ENCODE assay signal across 14 cellular contexts in genomic region chr20:63475209-63475608, GRCh38. TPM values are rescaled to one million over a fixed set of nuclear protein-coding genes. Genes with fewer than 3 reads are reported as not detected.
DNase-seq lines count a peak whose midpoint lies in the region; ATAC-seq, FAIRE-seq and TF ChIP-seq lines count a peak whose summit lies in the region.
"Had no signal": no experiment of that assay in that cellular context is flagged by ENCODE, and none has a peak within 500 bp of the region (broad histone marks: within the 10 kb centered on the region; RNA-seq: fewer than 3 reads in every experiment).

No MANE protein-coding gene starts in this region.

- POLR2A ChIA-PET in H1 (lab: Charles Lee; ENCODE audit: partially characterized antibody), result interaction anchor here (1.4 to 1.8 kb wide), 2 partner anchors 10 to 12 kb away, joined by 4 to 10 read pairs; no protein-coding TSS in a partner anchor
- POLR2A ChIA-PET in T-cell (lab: Charles Lee), result no interaction called here

- H3K36me3 ChIP-seq in MG63, result no peaks in the 10 kb centered on the region
- no peaks in the 10 kb centered on the region for H3K36me3 ChIP-seq in H1 (ENCODE audit: control insufficient read depth in 2 of 4, insufficient read depth in 4 of 4, low read length in 3 of 4)
- H3K36me3 ChIP-seq: esophagus squamous epithelium had no signal

- no peak overlapping the region for H2BK15ac ChIP-seq in H1 (ENCODE audit: low read length)

- H3K27me3 ChIP-seq in MG63, result peaks cover 61% of the 10 kb centered on the region
- peaks cover 0 to 16% (median 5%) of the 10 kb centered on the region in 4 experiments; a peak in 4 of 7 replicates for H3K27me3 ChIP-seq in H1 (replicated peaks in 1 of 4; ENCODE audit: control insufficient read depth in 3 of 4, extremely low read depth in 1 of 4, insufficient read depth in 3 of 4, low read length in 3 of 4)

- no peaks in the 10 kb centered on the region for H3K36me3 Mint-ChIP-seq in activated CD4-positive, alpha-beta T cell treated with anti-CD3 and anti-CD28 coated beads, Interleukin-2, amount 10 ng/mL, durations not matched to agents 24 days and 14 days (ENCODE audit: low read depth)
- H3K36me3 Mint-ChIP-seq in neural crest cell (ENCODE audit: low read depth), result no peaks in the 10 kb centered on the region
- no peaks in the 10 kb centered on the region for H3K36me3 Mint-ChIP-seq in T-cell
- H3K36me3 Mint-ChIP-seq: mesothelial cell of epicardium had no signal

- no peak overlapping the region for H3K4me3 Mint-ChIP-seq in activated CD4-positive, alpha-beta T cell treated with anti-CD3 and anti-CD28 coated beads, Interleukin-2, amount 10 ng/mL, durations not matched to agents 24 days and 14 days
- peak overlapping the region; percentile 72 for H3K4me3 Mint-ChIP-seq in neural crest cell
- no peak overlapping the region for H3K4me3 Mint-ChIP-seq in T-cell
- H3K4me3 Mint-ChIP-seq: activated B cell treated with CpG ODN at 0.5 μM for 24 hours, mesothelial cell of epicardium had no signal

- intact Hi-C loops in activated CD4-positive, alpha-beta T cell treated with anti-CD3 and anti-CD28 coated beads, Interleukin-2, amount 10 ng/mL, durations not matched to agents 24 days and 14 days (cut with micrococcal nuclease), result no loop called here

- TF ChIP-seq EP300 in H1 (IDR thresholded peaks at IDR 0.05; ENCODE audit: borderline replicate concordance in 1 of 2, low read depth in 2 of 2, low read length in 2 of 2), result no peak

- H3K56ac ChIP-seq in H1 (replicated peaks; ENCODE audit: insufficient read length, low read depth, low read length), result no peak overlapping the region

- H3K27ac ChIP-seq in H1 (ENCODE audit: low read depth, low read length), result no peak overlapping the region
- H3K27ac ChIP-seq: esophagus squamous epithelium had no signal

- H3K23me2 ChIP-seq in H1 (ENCODE audit: low read depth, low read length), result peaks cover 6% of the 10 kb centered on the region; the same call in 1 of the 2 replicates

- no peak overlapping the region for H3K4ac ChIP-seq in H1 (replicated peaks; ENCODE audit: insufficient read length, low read depth, low read length)

- no peak overlapping the region for H2BK120ac ChIP-seq in H1 (replicated peaks; ENCODE audit: low read depth, low read length)

- no peak overlapping the region for H2BK5ac ChIP-seq in H1 (ENCODE audit: low read depth, low read length)

- H3K9me3 ChIP-seq in MG63 (no peaks in the 10 kb centered on the region), H1 (ENCODE audit: insufficient read depth in 2 of 2, low read depth in 1 of 2, low read length in 1 of 2) (no peaks in the 10 kb centered on the region)
- H3K9me3 ChIP-seq: esophagus squamous epithelium had no signal

- H3K9ac ChIP-seq in H1 (replicated peaks in 1 of 4; ENCODE audit: extremely low read depth in 1 of 4, low read depth in 3 of 4, low read length in 3 of 4), result no peak overlapping the region

- no peak overlapping the region for H2BK12ac ChIP-seq in H1 (ENCODE audit: low read depth, low read length)

- 35% methylated on average over 16 of the region's 16 CpGs; no CpG with 5 or more reads in 1 of the 2 experiments for WGBS in H1 (ENCODE audit: extremely low coverage in 1 of 2, insufficient coverage in 1 of 2, insufficient read length in 1 of 2, insufficient replicate concordance in 2 of 2, low coverage in 1 of 2, low lambda C conversion rate in 2 of 2, missing lambda C conversion rate in 1 of 2), 2 experiments

- no peak overlapping the region for H3K18ac ChIP-seq in H1 (ENCODE audit: extremely low read depth, low read length)

- no peak overlapping the region for H4K91ac ChIP-seq in H1 (replicated peaks; ENCODE audit: insufficient read length, low read length)

- H3K4me1 Mint-ChIP-seq in activated CD4-positive, alpha-beta T cell treated with anti-CD3 and anti-CD28 coated beads, Interleukin-2, amount 10 ng/mL, durations not matched to agents 24 days and 14 days, result no peaks in the 10 kb centered on the region
- H3K4me1 Mint-ChIP-seq in neural crest cell (peaks cover 2% of the 10 kb centered on the region), T-cell (peaks cover 0 to 8% (median 5%) of the 10 kb centered on the region in 3 donors)

- no peak overlapping the region for H2AK5ac ChIP-seq in H1 (ENCODE audit: low read depth, low read length)

- no peak overlapping the region for H3K4me3 ChIP-seq in MG63
- H3K4me3 ChIP-seq in H1 (ENCODE audit: extremely low read depth in 1 of 4, insufficient read depth in 2 of 4, low read depth in 3 of 4, low read length in 4 of 4), result no peak overlapping the region
- H3K4me3 ChIP-seq: esophagus squamous epithelium had no signal

- FAIRE-seq in H1 (lab: Jason Lieb, UNC), result peak; percentile 65

- CTCF ChIA-PET in H1 (lab: Charles Lee; ENCODE audit: partially characterized antibody), result interaction anchor here (0.7 to 2.0 kb wide), 4 partner anchors 9 to 252 kb away, joined by 3 to 9 read pairs (median 4); no protein-coding TSS in a partner anchor
- CTCF ChIA-PET in T-cell (lab: Charles Lee), result no interaction called here

- peak; percentile 71 for DNase-seq in activated CD4-positive, alpha-beta T cell treated with anti-CD3 and anti-CD28 coated beads, Interleukin-2, amount 10 ng/mL, durations not matched to agents 24 days and 14 days
- DNase-seq in activated CD4-positive, alpha-beta T cell treated with anti-CD3 and anti-CD28 coated beads, Interleukin-2, amount 50 U/mL, for 48 hours, result no peak
- DNase-seq in MG63, result peak; percentile 45
- no peak for DNase-seq in H1 (ENCODE audit: low read depth in 1 of 2, low spot score in 2 of 2)
- DNase-seq in neural crest cell (ENCODE audit: low read depth, low spot score), result no peak
- DNase-seq in DMS79 (lab: John Stamatoyannopoulos, UW), result no peak
- no peak for DNase-seq in T-cell
- DNase-seq in NCI-H524 (lab: John Stamatoyannopoulos, UW), result no peak
- DNase-seq: activated B cell treated with CpG ODN at 0.5 μM for 24 hours; esophagus squamous epithelium; Karpas-422; stimulated activated naive CD4-positive, alpha-beta T cell had no signal

- no peak overlapping the region for H2AFZ ChIP-seq in H1 (ENCODE audit: low read length)

- H3K4me2 ChIP-seq in H1 (ENCODE audit: insufficient read depth in 1 of 2, low read depth in 2 of 2, low read length in 2 of 2), result no peak overlapping the region

- no peak overlapping the region for H2BK20ac ChIP-seq in H1 (ENCODE audit: low read length)

- H3K4me1 ChIP-seq in H1 (replicated peaks in 1 of 4; ENCODE audit: control insufficient read depth in 3 of 4, insufficient read depth in 4 of 4, low read length in 3 of 4), result peaks cover 0 to 21% (median 8%) of the 10 kb centered on the region in 4 experiments; a peak in 6 of 7 replicates

- TF ChIP-seq RAD21 in H1 (IDR thresholded peaks at IDR 0.05 in 1 of 2, conservative IDR thresholded peaks at IDR 0.05 in 1 of 2; ENCODE audit: low read depth in 2 of 2, low read length in 2 of 2), result 0 out of 4 replicates have a peak, but pooled peaks of 1 of the 2 experiments have one; percentile 5

- H4K8ac ChIP-seq in H1 (ENCODE audit: extremely low read depth, insufficient read depth, low read length), result no peak overlapping the region; the same call in 1 of the 2 replicates

- H4K5ac ChIP-seq in H1 (ENCODE audit: insufficient read length, low read depth, low read length), result no peak overlapping the region

- TF ChIP-seq POLR2A in H1 (IDR thresholded peaks at IDR 0.05; ENCODE audit: control extremely low read depth in 1 of 2, low read depth in 2 of 2, low read length in 2 of 2), result no peak

- H3K23ac ChIP-seq in H1 (ENCODE audit: insufficient read length), result no peak overlapping the region

- TF ChIP-seq CTCF in H1 (IDR thresholded peaks at IDR 0.05; ENCODE audit: control extremely low read depth in 1 of 3, insufficient read depth in 1 of 3, low read depth in 1 of 3, low read length in 3 of 3) (no peak), neural crest cell (conservative IDR thresholded peaks at IDR 0.05) (no peak)

- H3K9me3 Mint-ChIP-seq in activated CD4-positive, alpha-beta T cell treated with anti-CD3 and anti-CD28 coated beads, Interleukin-2, amount 10 ng/mL, durations not matched to agents 24 days and 14 days, result no peaks in the 10 kb centered on the region
- H3K9me3 Mint-ChIP-seq in neural crest cell (no peaks in the 10 kb centered on the region), T-cell (no peaks in the 10 kb centered on the region)
- H3K9me3 Mint-ChIP-seq: activated B cell treated with CpG ODN at 0.5 μM for 24 hours, mesothelial cell of epicardium had no signal

- H3K79me1 ChIP-seq in H1 (ENCODE audit: low read depth, low read length), result peaks cover under 1% of the 10 kb centered on the region; the same call in 1 of the 2 replicates

- no peaks in the 10 kb centered on the region for H4K20me1 ChIP-seq in H1 (replicated peaks in 1 of 2; ENCODE audit: control insufficient read depth in 1 of 2, insufficient read depth in 2 of 2, low read length in 2 of 2)

- H3K14ac ChIP-seq in H1 (ENCODE audit: insufficient read length), result no peak overlapping the region

- ATAC-seq in T-cell (replicated peaks in 1 of 4), result no peak

- H3K27ac Mint-ChIP-seq in activated CD4-positive, alpha-beta T cell treated with anti-CD3 and anti-CD28 coated beads, Interleukin-2, amount 10 ng/mL, durations not matched to agents 24 days and 14 days, result no peak overlapping the region
- H3K27ac Mint-ChIP-seq in neural crest cell (ENCODE audit: unreplicated experiment) (no peak overlapping the region), T-cell (peak overlapping the region in 1 of 2 donors; percentile 31)
- H3K27ac Mint-ChIP-seq: activated B cell treated with CpG ODN at 0.5 μM for 24 hours, mesothelial cell of epicardium had no signal

- H3K79me2 ChIP-seq in H1 (ENCODE audit: control insufficient read depth in 1 of 2, insufficient read depth in 2 of 2, low read length in 2 of 2), result peaks cover 3 to 10% of the 10 kb centered on the region in 2 experiments; a peak in 3 of 4 replicates

- peaks cover 32% of the 10 kb centered on the region for H3K27me3 Mint-ChIP-seq in activated CD4-positive, alpha-beta T cell treated with anti-CD3 and anti-CD28 coated beads, Interleukin-2, amount 10 ng/mL, durations not matched to agents 24 days and 14 days
- peaks cover 39% of the 10 kb centered on the region for H3K27me3 Mint-ChIP-seq in neural crest cell (ENCODE audit: low read depth)
- peaks cover 29 to 64% of the 10 kb centered on the region in 2 donors for H3K27me3 Mint-ChIP-seq in T-cell

RNA-seq across cellular contexts. Expression of gene KCNQ2, which starts 2.8 kb away (rescaled TPM):
- total RNA-seq in activated CD4-positive, alpha-beta T cell treated with anti-CD3 and anti-CD28 coated beads, Interleukin-2, amount 10 ng/mL, durations not matched to agents 24 days and 14 days, result 0.26 TPM in 1 of 2 replicates, not detected in the other
- 0.92 TPM in 1 of 2 replicates, not detected in the other for total RNA-seq in MG63 (2014; rRNA removed; shearing (Covaris generic); ENCODE audit: low replicate concordance)
- total RNA-seq in H1 (2021; fragmentation: NEBNext Ultra II Directional; extraction: Animal tissue kit (Norgen Biotek cat#: 25700)), result 82.6 and 88.6 TPM in 2 replicates
- polyA plus RNA-seq in H1 (2011; rRNA removed), result 243 and 277 TPM in 2 replicates
- 174 TPM for polyA plus RNA-seq in H1 (2011; cell fraction: cytosol; rRNA removed)
- 206 TPM for polyA plus RNA-seq in H1 (2011; cell fraction: nucleus; rRNA removed)
- polyA plus RNA-seq in H1 (2012, experiment 1 of 2), result 41.9 to 107 TPM (median 94.0 TPM) in 4 replicates
- 88.7 TPM for polyA plus RNA-seq in H1 (2012, experiment 2 of 2)
- 72.4 TPM for polyA plus RNA-seq in H1 (2013, experiment 1 of 2)
- polyA plus RNA-seq in H1 (2013, experiment 2 of 2), result 73.2 TPM
- 40.5 and 42.0 TPM in 2 replicates for polyA minus RNA-seq in H1 (2011; rRNA and poly(A)+ RNA removed)
- 39.6 TPM for polyA minus RNA-seq in H1 (2011; cell fraction: cytosol; rRNA and poly(A)+ RNA removed)
- 33.1 TPM for polyA minus RNA-seq in H1 (2011; cell fraction: nucleus; rRNA and poly(A)+ RNA removed)
- total RNA-seq in neural crest cell (143 and 157 TPM in 2 replicates), T-cell (under 1 TPM; 0.19 to 0.49 (median 0.32) TPM)
- total RNA-seq: activated B cell treated with CpG ODN at 0.5 μM for 24 hours, esophagus squamous epithelium had no signal
- polyA plus RNA-seq: AG04450 had no signal

RNA-seq across cellular contexts. Expression of gene EEF1A2, which starts 23.7 kb away (rescaled TPM):
- total RNA-seq in activated CD4-positive, alpha-beta T cell treated with anti-CD3 and anti-CD28 coated beads, Interleukin-2, amount 10 ng/mL, durations not matched to agents 24 days and 14 days, result 0.28 and 0.66 TPM in 2 replicates
- total RNA-seq in MG63 (2014; rRNA removed; shearing (Covaris generic); ENCODE audit: low replicate concordance), result 62.5 and 113 TPM in 2 replicates
- 25.8 and 27.9 TPM in 2 replicates for total RNA-seq in H1 (2021; fragmentation: NEBNext Ultra II Directional; extraction: Animal tissue kit (Norgen Biotek cat#: 25700))
- polyA plus RNA-seq in H1 (2011; rRNA removed), result 7.4 and 17.5 TPM in 2 replicates
- polyA plus RNA-seq in H1 (2011; cell fraction: cytosol; rRNA removed), result 15.5 TPM
- polyA plus RNA-seq in H1 (2011; cell fraction: nucleus; rRNA removed), result 33.5 TPM
- 25.2 to 45.3 TPM (median 39.3 TPM) in 4 replicates for polyA plus RNA-seq in H1 (2012, experiment 1 of 2)
- 22.6 TPM for polyA plus RNA-seq in H1 (2012, experiment 2 of 2)
- polyA plus RNA-seq in H1 (2013, experiment 1 of 2), result 26.8 TPM
- 25.5 TPM for polyA plus RNA-seq in H1 (2013, experiment 2 of 2)
- 6.0 and 11.9 TPM in 2 replicates for polyA minus RNA-seq in H1 (2011; rRNA and poly(A)+ RNA removed)
- polyA minus RNA-seq in H1 (2011; cell fraction: cytosol; rRNA and poly(A)+ RNA removed), result 20.6 TPM
- 13.6 TPM for polyA minus RNA-seq in H1 (2011; cell fraction: nucleus; rRNA and poly(A)+ RNA removed)
- total RNA-seq in neural crest cell (4.5 and 4.6 TPM in 2 replicates), T-cell (1 to 10 TPM in 3 of 5 donors, under 1 TPM in 2; 0.50 to 3.1 (median 1.1) TPM)

RNA-seq across cellular contexts. Expression of gene PPDPF, which starts 45.4 kb away (rescaled TPM):
- total RNA-seq in activated CD4-positive, alpha-beta T cell treated with anti-CD3 and anti-CD28 coated beads, Interleukin-2, amount 10 ng/mL, durations not matched to agents 24 days and 14 days, result 125 and 130 TPM in 2 replicates
- 21.4 and 40.1 TPM in 2 replicates for total RNA-seq in MG63 (2014; rRNA removed; shearing (Covaris generic); ENCODE audit: low replicate concordance)
- total RNA-seq in H1 (2021; fragmentation: NEBNext Ultra II Directional; extraction: Animal tissue kit (Norgen Biotek cat#: 25700)), result 125 and 138 TPM in 2 replicates
- polyA plus RNA-seq in H1 (2011; rRNA removed), result 30.5 and 49.9 TPM in 2 replicates
- 13.6 TPM for polyA plus RNA-seq in H1 (2011; cell fraction: cytosol; rRNA removed)
- 40.2 TPM for polyA plus RNA-seq in H1 (2011; cell fraction: nucleus; rRNA removed)
- 38.8 to 127 TPM (median 112 TPM) in 4 replicates for polyA plus RNA-seq in H1 (2012, experiment 1 of 2)
- polyA plus RNA-seq in H1 (2012, experiment 2 of 2), result 66.7 TPM
- 147 TPM for polyA plus RNA-seq in H1 (2013, experiment 1 of 2)
- polyA plus RNA-seq in H1 (2013, experiment 2 of 2), result 151 TPM
- polyA minus RNA-seq in H1 (2011; rRNA and poly(A)+ RNA removed), result 2.8 and 4.9 TPM in 2 replicates
- 109 TPM for polyA minus RNA-seq in H1 (2011; cell fraction: cytosol; rRNA and poly(A)+ RNA removed)
- polyA minus RNA-seq in H1 (2011; cell fraction: nucleus; rRNA and poly(A)+ RNA removed), result 58.7 TPM
- total RNA-seq in neural crest cell, result 193 and 201 TPM in 2 replicates
- total RNA-seq in T-cell, result 100 to 1,000 TPM; 147 to 320 (median 300) TPM

Comparison
In these comparisons a context has a peak if more than half of its experiments do, and no peak if none do; other contexts are left out.
1. DNase-seq: peak in activated CD4-positive, alpha-beta T cell treated with anti-CD3 and anti-CD28 coated beads, Interleukin-2, amount 10 ng/mL, durations not matched to agents 24 days and 14 days (single experiment) and MG63 (single experiment); none in activated CD4-positive, alpha-beta T cell treated with anti-CD3 and anti-CD28 coated beads, Interleukin-2, amount 50 U/mL, for 48 hours (0 of 2), H1 (0 of 2), neural crest cell (single experiment), DMS79 (single experiment), T-cell (0 of 34) and NCI-H524 (0 of 2).
2. RNA of gene KCNQ2, which starts 2.8 kb away (total RNA-seq): 143 to 157 TPM in neural crest cell and 82.6 to 88.6 TPM in H1; 0.92 TPM in MG63, 0.19 to 0.49 TPM in T-cell and 0.26 TPM in activated CD4-positive, alpha-beta T cell treated with anti-CD3 and anti-CD28 coated beads, Interleukin-2, amount 10 ng/mL, durations not matched to agents 24 days and 14 days; every median in the first group is over 10 times any median in the second.